29 cellular contexts compared by ENCODE assay signal in the genomic region with DNA sequence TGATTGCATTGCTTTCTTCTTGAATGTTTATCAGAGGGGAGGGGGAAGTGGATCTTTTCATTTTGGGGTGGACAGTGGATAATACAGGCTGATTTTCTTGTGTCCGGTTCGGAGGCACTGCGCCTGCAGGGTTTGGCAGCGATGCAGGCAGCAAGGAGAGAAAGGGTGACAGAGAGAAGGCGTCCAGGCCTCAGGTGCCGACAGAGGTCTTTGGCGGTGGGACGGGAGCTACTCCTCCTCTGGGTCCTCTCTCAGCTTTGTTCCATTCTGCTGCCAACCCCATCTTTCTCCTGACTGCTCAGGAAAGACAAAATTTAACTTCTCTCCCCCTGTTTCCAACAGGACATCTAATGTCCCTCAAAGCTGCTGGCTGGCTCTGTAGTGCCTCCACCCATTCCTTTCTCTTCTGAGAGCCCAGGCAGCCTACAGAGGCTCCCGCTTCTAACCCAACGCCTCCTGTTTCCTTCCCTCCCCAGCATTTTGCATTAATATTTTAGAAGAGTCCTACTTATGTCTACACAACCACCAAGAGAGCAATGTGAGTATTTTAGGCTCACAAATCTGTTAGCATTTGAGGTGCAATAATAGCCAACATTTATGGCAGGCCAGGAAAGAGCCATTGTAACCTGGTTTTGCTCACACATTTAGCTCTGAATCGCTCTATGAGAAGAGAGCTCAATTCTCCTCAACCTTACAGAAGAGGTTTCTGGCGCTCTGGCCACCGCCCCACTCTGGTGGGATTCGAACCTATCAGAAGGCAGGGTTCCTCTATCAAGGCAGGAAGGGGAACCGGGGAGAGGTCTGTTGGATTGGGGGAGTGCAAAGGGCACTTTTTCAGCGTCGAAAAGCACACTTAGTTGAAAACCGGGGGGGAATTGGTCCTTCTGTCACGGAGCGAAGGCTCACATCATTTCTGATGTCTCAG. TPM values are rescaled to one million over a fixed set of nuclear protein-coding genes. Genes with fewer than 3 reads are reported as not detected.
DNase-seq lines count a peak whose midpoint lies in the region; TF ChIP-seq lines count a peak whose summit lies in the region.
"Had no signal": no experiment of that assay in that cellular context is flagged by ENCODE, and none has a peak within 500 bp of the region (broad histone marks: within the 10 kb centered on the region; RNA-seq: fewer than 3 reads in every experiment).

No MANE protein-coding gene starts in this region.

- no peaks in the 10 kb centered on the region for H4K20me1 ChIP-seq in mammary epithelial cell (ENCODE audit: insufficient read depth, low read length)

- in situ Hi-C loops in mammary epithelial cell (cut with MboI; ENCODE audit: low sequenced_read_pairs in 2 of 2) (no loop called here), HAP-1 (cut with MboI; ENCODE audit: low sequenced_read_pairs) (loop anchor here (5.0 kb wide), 1 partner anchor 34 kb away; no protein-coding TSS in a partner anchor)

- no peak overlapping the region for H2AK5ac ChIP-seq in neuronal stem cell (ENCODE audit: low read depth, low read length)

- TF ChIP-seq POLR2A in esophagus muscularis mucosa (IDR thresholded peaks at IDR 0.05; ENCODE audit: low read depth): no peak

- no peaks in the 10 kb centered on the region for H3K36me3 ChIP-seq in H7 (replicated peaks; ENCODE audit: control insufficient read depth, insufficient read depth, low read length)
- no peaks in the 10 kb centered on the region for H3K36me3 ChIP-seq in esophagus muscularis mucosa
- H3K36me3 ChIP-seq in neuronal stem cell (replicated peaks in 1 of 2; ENCODE audit: control insufficient read depth in 2 of 2, insufficient read depth in 2 of 2, low read length in 2 of 2): no peaks in the 10 kb centered on the region
- no peaks in the 10 kb centered on the region for H3K36me3 ChIP-seq in mammary epithelial cell (ENCODE audit: insufficient read depth, low read length)
- H3K36me3 ChIP-seq in HAP-1 (replicated peaks): no peaks in the 10 kb centered on the region; the same call in 1 of the 2 replicates
- H3K36me3 ChIP-seq: BLaER1, SJCRH30, spleen, transverse colon had no signal

- no peak overlapping the region for H3K4ac ChIP-seq in neuronal stem cell (ENCODE audit: low read length)

- WGBS in esophagus muscularis mucosa: 54% methylated on average over 18 of the region's 20 CpGs
- no CpG with 5 or more reads among the region's 20 CpGs for WGBS in neuronal stem cell (ENCODE audit: extremely low coverage in 2 of 2, insufficient read length in 2 of 2, insufficient replicate concordance in 1 of 2), 2 donors
- 19% methylated on average over 15 of the region's 20 CpGs for WGBS in mammary epithelial cell (ENCODE audit: low coverage, missing lambda C conversion rate)

- CTCF ChIA-PET in mammary epithelial cell (lab: Charles Lee; ENCODE audit: low non-redundant PET): no interaction called here

- H2BK15ac ChIP-seq in neuronal stem cell (ENCODE audit: low read length): no peak overlapping the region

- no peak overlapping the region for H3K18ac ChIP-seq in neuronal stem cell (ENCODE audit: low read length)

- DNase-seq in EH (ENCODE audit: low read depth) (peak; percentile 51), H7 (peak; percentile 43), esophagus muscularis mucosa (ENCODE audit: extremely low spot score) (no peak), neuronal stem cell (ENCODE audit: low spot score) (no peak), mammary epithelial cell (no peak), germinal center (ENCODE audit: low spot score) (no peak), HAP-1 (ENCODE audit: low spot score in 2 of 2) (no peak)
- DNase-seq in stimulated activated CD4-positive, alpha-beta T cell treated with anti-CD3 and anti-CD28 coated beads, Interleukin-4, amount 100 ng/mL, for 1 hour: no peak
- DNase-seq: activated CD4-positive, alpha-beta memory T cell treated with anti-CD3 and anti-CD28 coated beads for 36 hours; activated CD8-positive, alpha-beta memory T cell treated with anti-CD3 and anti-CD28 coated beads, Interleukin-2, amount 50 U/mL, for 4 hours; activated naive CD4-positive, alpha-beta T cell treated with anti-CD3 and anti-CD28 coated beads, Interleukin-2, amount 10 ng/mL, durations not matched to agents 7 days and 5 days; DMS79; dorsolateral prefrontal cortex; GOT3; hippocampal formation; KBM-7; natural killer cell; NCI-H2029; NCI-H69; SJCRH30; spleen; transverse colon had no signal

- H3K23ac ChIP-seq in neuronal stem cell (ENCODE audit: low read depth, low read length, poor library complexity): peak overlapping the region; percentile 8

- peak overlapping the region; percentile 90 to 95 (median 92) for H3K27ac ChIP-seq in esophagus muscularis mucosa (replicated peaks in 1 of 4)
- H3K27ac ChIP-seq in neuronal stem cell (replicated peaks; ENCODE audit: low read length): no peak overlapping the region
- no peak overlapping the region for H3K27ac ChIP-seq in mammary epithelial cell (ENCODE audit: insufficient read depth, low read depth, low read length)
- H3K27ac ChIP-seq: BLaER1, dorsolateral prefrontal cortex, SJCRH30, spleen, transverse colon had no signal

- dilution Hi-C loops in mammary epithelial cell (cut with HindIII; ENCODE audit: low sequenced_read_pairs): no loop called here

- no peak overlapping the region for H2BK12ac ChIP-seq in neuronal stem cell (ENCODE audit: low read length)

- H3K4me2 ChIP-seq in neuronal stem cell (ENCODE audit: insufficient read depth, low read length, poor library complexity, severe bottlenecking) (no peak overlapping the region), mammary epithelial cell (ENCODE audit: insufficient read depth, low read depth, low read length) (no peak overlapping the region)
- H3K4me2 ChIP-seq: BLaER1 had no signal

- TF ChIP-seq CTCF in esophagus muscularis mucosa (IDR thresholded peaks at IDR 0.05) (no peak), mammary epithelial cell (conservative IDR thresholded peaks at IDR 0.05 in 1 of 2, IDR thresholded peaks at IDR 0.05 in 1 of 2; ENCODE audit: extremely low read depth in 1 of 2, insufficient read depth in 1 of 2, low read depth in 1 of 2, low read length in 2 of 2) (no peak)

- BruUV-seq in mammary epithelial cell (replicated peaks; lab: Mats Ljungman, UMichigan): no TSS peak

- no peak overlapping the region for H2AFZ ChIP-seq in neuronal stem cell (ENCODE audit: low read length)
- H2AFZ ChIP-seq in mammary epithelial cell (ENCODE audit: low read depth, low read length): no peak overlapping the region

- H3K4me1 ChIP-seq in esophagus muscularis mucosa (peaks cover 17 to 66% (median 58%) of the 10 kb centered on the region in 4 donors), neuronal stem cell (ENCODE audit: control insufficient read depth in 2 of 2, insufficient read depth in 1 of 2, low read depth in 1 of 2, low read length in 2 of 2) (no peaks in the 10 kb centered on the region), mammary epithelial cell (ENCODE audit: insufficient read depth, low read length) (no peaks in the 10 kb centered on the region), HAP-1 (peaks cover 21% of the 10 kb centered on the region)
- H3K4me1 ChIP-seq: BLaER1, SJCRH30 had no signal

- no peak overlapping the region for H4K91ac ChIP-seq in neuronal stem cell (ENCODE audit: low read depth, low read length, poor library complexity)

- TF ChIP-seq EP300 in esophagus muscularis mucosa (IDR thresholded peaks at IDR 0.05): no peak

- H3K79me1 ChIP-seq in neuronal stem cell (ENCODE audit: low read depth, low read length): no peaks in the 10 kb centered on the region

- H4K8ac ChIP-seq in neuronal stem cell (ENCODE audit: low read depth, low read length): no peak overlapping the region

- no peak overlapping the region for H3K9ac ChIP-seq in neuronal stem cell (ENCODE audit: low read depth, low read length, poor library complexity)
- H3K9ac ChIP-seq in mammary epithelial cell (ENCODE audit: insufficient read depth, low read length): no peak overlapping the region
- H3K9ac ChIP-seq: BLaER1 had no signal

- intact Hi-C loops in esophagus muscularis mucosa (cut with DNase I): no loop called here
- intact Hi-C loops in mammary epithelial cell (cut with micrococcal nuclease): no loop called here

- H3K4me3 ChIP-seq in H7 (ENCODE audit: insufficient read depth, low read depth, low read length): no peak overlapping the region
- H3K4me3 ChIP-seq in esophagus muscularis mucosa: peak overlapping the region; percentile 11 to 41 (median 28)
- H3K4me3 ChIP-seq in neuronal stem cell (ENCODE audit: low read length in 2 of 2): no peak overlapping the region
- no peak overlapping the region for H3K4me3 ChIP-seq in mammary epithelial cell (replicated peaks in 1 of 3; ENCODE audit: insufficient read depth in 1 of 3, low read depth in 2 of 3, low read length in 3 of 3)
- H3K4me3 ChIP-seq in HAP-1: no peak overlapping the region
- H3K4me3 ChIP-seq: BLaER1, dorsolateral prefrontal cortex, SJCRH30, spleen, transverse colon had no signal

- H2BK5ac ChIP-seq in neuronal stem cell (ENCODE audit: low read length): no peak overlapping the region

- no peak overlapping the region for H2BK120ac ChIP-seq in neuronal stem cell (ENCODE audit: low read depth, low read length)

- H3K9me3 ChIP-seq in esophagus muscularis mucosa: no peaks in the 10 kb centered on the region
- peaks cover 0 to 1% of the 10 kb centered on the region in 2 donors for H3K9me3 ChIP-seq in neuronal stem cell (replicated peaks in 1 of 2; ENCODE audit: control insufficient read depth in 2 of 2, insufficient read depth in 1 of 2, low read depth in 1 of 2, low read length in 2 of 2)
- no peaks in the 10 kb centered on the region for H3K9me3 ChIP-seq in mammary epithelial cell (replicated peaks; ENCODE audit: insufficient read depth, low read length)
- H3K9me3 ChIP-seq in HAP-1: no peaks in the 10 kb centered on the region
- H3K9me3 ChIP-seq: SJCRH30, spleen, transverse colon had no signal

- H3K79me2 ChIP-seq in mammary epithelial cell (ENCODE audit: insufficient read depth, low read length): no peaks in the 10 kb centered on the region

- peaks cover 100% of the 10 kb centered on the region for H3K27me3 ChIP-seq in H7 (ENCODE audit: control insufficient read depth, insufficient read depth, low read length)
- H3K27me3 ChIP-seq in esophagus muscularis mucosa: peaks cover 0 to 28% (median 0%) of the 10 kb centered on the region in 4 donors
- peaks cover 53 to 100% (median 96%) of the 10 kb centered on the region in 3 experiments for H3K27me3 ChIP-seq in neuronal stem cell (ENCODE audit: control insufficient read depth in 3 of 3, insufficient read depth in 3 of 3, low read depth in 1 of 3, low read length in 3 of 3)
- peaks cover 34% of the 10 kb centered on the region for H3K27me3 ChIP-seq in mammary epithelial cell (ENCODE audit: insufficient read depth, low read length)
- no peaks in the 10 kb centered on the region for H3K27me3 ChIP-seq in HAP-1 (ENCODE audit: low read depth)
- H3K27me3 ChIP-seq: SJCRH30 had no signal

- no peak overlapping the region for H3K14ac ChIP-seq in neuronal stem cell (ENCODE audit: low read length)

RNA-seq across cellular contexts. Expression of a gene that starts 7.1 kb away (rescaled TPM):
- total RNA-seq in H7 (2014; rRNA removed; shearing (Covaris generic)): not detected in 2 replicates
- 10 to 100 TPM; 20.4 to 34.5 (median 26.2) TPM for total RNA-seq in esophagus muscularis mucosa
- polyA plus RNA-seq in neuronal stem cell (2013, experiment 1 of 2): not detected
- polyA plus RNA-seq in neuronal stem cell (2013, experiment 2 of 2): not detected
- total RNA-seq in mammary epithelial cell: not detected
- not detected for polyA plus RNA-seq in mammary epithelial cell
- not detected for polyA minus RNA-seq in mammary epithelial cell
- total RNA-seq: activated CD4-positive, alpha-beta memory T cell treated with anti-CD3 and anti-CD28 coated beads for 36 hours; activated T-helper 1 cell treated with anti-CD3 and anti-CD28 coated beads, Interleukin-12 subunit alpha, Interleukin-12 subunit beta, Interleukin-2, Interleukin-4 antibody, amounts not matched to agents 30 ng/mL and 10 ng/mL and 1 ng/mL, durations not matched to agents 14 hours and 24 hours and 36 hours; cerebellum; liver; MCF 10A; mononuclear cell; natural killer cell; omental fat pad; SJCRH30; spleen; transverse colon had no signal
- polyA plus RNA-seq: spleen had no signal

Comparison
In these comparisons a context has a peak if more than half of its experiments do, and no peak if none do; other contexts are left out.
1. DNase-seq: peak in EH (single experiment) and H7 (single experiment); none in esophagus muscularis mucosa (single experiment), neuronal stem cell (single experiment), mammary epithelial cell (single experiment), stimulated activated CD4-positive, alpha-beta T cell treated with anti-CD3 and anti-CD28 coated beads, Interleukin-4, amount 100 ng/mL, for 1 hour (single experiment), germinal center (single experiment) and HAP-1 (0 of 2).
2. H3K4me3 ChIP-seq: peak in esophagus muscularis mucosa (4 of 4); none in H7 (single experiment), neuronal stem cell (0 of 2), mammary epithelial cell (0 of 3) and HAP-1 (single experiment).
3. H3K27ac ChIP-seq: peak in esophagus muscularis mucosa (4 of 4); none in neuronal stem cell (single experiment) and mammary epithelial cell (single experiment).
4. RNA of a gene that starts 7.1 kb away (total RNA-seq): 20.4 to 34.5 TPM in esophagus muscularis mucosa; not detected in H7 and not detected in mammary epithelial cell; every median in the first group is over 10 times any median in the second.